29 cellular contexts compared by ENCODE assay signal in genomic region chr11:36219996-36220395, GRCh38.
"Had no signal": no experiment of that assay in that cellular context is flagged by ENCODE, and none has a peak within 500 bp of the region (broad histone marks: within the 10 kb centered on the region; RNA-seq: fewer than 3 reads in every experiment).

No MANE protein-coding gene starts in this region.

- DNase-seq: activated B cell treated with CpG ODN at 0.5 μM for 24 hours; activated CD4-positive, alpha-beta memory T cell treated with anti-CD3 and anti-CD28 coated beads for 36 hours; activated CD4-positive, alpha-beta T cell treated with anti-CD3 and anti-CD28 coated beads for 4 hours; activated CD4-positive, alpha-beta T cell treated with anti-CD3 and anti-CD28 coated beads, Interleukin-2, amount 10 ng/mL, durations not matched to agents 24 days and 14 days; activated CD4-positive, alpha-beta T cell treated with anti-CD3 and anti-CD28 coated beads, Interleukin-2, amount 50 U/mL, for 1 hour; activated CD4-positive, alpha-beta T cell treated with anti-CD3 and anti-CD28 coated beads, Interleukin-2, amount 50 U/mL, for 4 hours; activated CD4-positive, CD25-positive, alpha-beta regulatory T cell treated with anti-CD3 and anti-CD28 coated beads, Interleukin-2, amount 50 U/mL, for 72 hours; activated CD8-positive, alpha-beta memory T cell treated with anti-CD3 and anti-CD28 coated beads, Interleukin-2, amount 50 U/mL, for 4 hours; activated CD8-positive, alpha-beta T cell treated with anti-CD3 and anti-CD28 coated beads for 36 hours; activated effector memory CD4-positive, alpha-beta T cell treated with Interleukin-2 at 50 U/mL for 16 hours; activated gamma-delta T cell; activated naive CD4-positive, alpha-beta T cell treated with anti-CD3 and anti-CD28 coated beads, Interleukin-2, amount 10 ng/mL, durations not matched to agents 7 days and 5 days; activated naive CD4-positive, alpha-beta T cell treated with Interleukin-2 at 50 U/mL for 16 hours; activated naive CD8-positive, alpha-beta T cell treated with anti-CD3 and anti-CD28 coated beads, Interleukin-2, amount 10 ng/mL, durations not matched to agents 7 days and 5 days; activated naive CD8-positive, alpha-beta T cell treated with anti-CD3 and anti-CD28 coated beads, Interleukin-2, amount 50 U/mL, for 24 hours; activated T-cell treated with anti-CD3 and anti-CD28 coated beads for 4 hours; activated T-cell treated with anti-CD3 and anti-CD28 coated beads, Interleukin-2, amount 50 U/mL, for 1 hour; activated T-cell treated with anti-CD3 and anti-CD28 coated beads, Interleukin-2, amount 50 U/mL, for 4 hours; amygdala; anterior cingulate cortex; brain microvascular endothelial cell; central memory CD4-positive, alpha-beta T cell; T-helper 2 cell; T-helper 9 cell had no signal

- H3K4me3 ChIP-seq: ascending aorta, breast epithelium had no signal

- FAIRE-seq: colon, TTC549 had no signal

- H3K27me3 ChIP-seq: ascending aorta, brain microvascular endothelial cell, breast epithelium had no signal

- H3K36me3 ChIP-seq: ascending aorta, brain microvascular endothelial cell, breast epithelium had no signal

- H3K4me1 ChIP-seq: ascending aorta, breast epithelium had no signal

- H3K27ac ChIP-seq: ascending aorta, brain microvascular endothelial cell, breast epithelium, VCaP had no signal

- ATAC-seq: activated CD8-positive, alpha-beta T cell treated with anti-CD3 and anti-CD28 coated beads for 36 hours; activated naive CD8-positive, alpha-beta T cell treated with anti-CD3 and anti-CD28 coated beads, Interleukin-2, amount 50 U/mL, for 24 hours; activated T-cell treated with anti-CD3 and anti-CD28 coated beads, Interleukin-2, amount 50 U/mL, for 4 hours had no signal
